ENCODE assay signal across 1 cellular context in the genomic region with DNA sequence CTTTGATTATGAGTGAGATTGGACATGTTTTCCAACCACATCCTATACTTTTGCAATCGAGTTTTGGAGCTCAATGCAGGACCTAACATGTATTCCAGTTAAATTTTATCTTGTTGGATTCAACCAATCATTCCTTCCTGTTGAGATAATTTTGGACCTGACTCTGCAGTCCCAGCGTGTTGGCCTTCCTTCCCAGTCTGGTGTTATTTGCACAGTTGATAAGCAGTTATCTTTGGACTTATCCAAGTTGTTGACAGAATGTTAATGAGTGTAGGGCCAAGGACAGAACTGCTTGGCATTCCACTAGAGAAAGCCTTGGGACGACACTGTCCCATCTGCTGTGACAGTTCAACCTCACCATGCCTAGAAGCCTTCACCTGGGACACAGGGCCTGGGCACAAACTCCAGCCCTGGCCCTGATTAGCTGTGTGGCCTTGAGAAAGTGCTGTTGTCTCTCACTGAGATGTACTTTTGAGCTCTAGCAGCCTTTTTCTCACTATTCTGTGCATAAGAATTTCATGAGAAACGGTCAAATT.
TF ChIP-seq lines count a peak whose summit lies in the region.

No MANE protein-coding gene starts in this region.

TF ChIP-seq in HepG2, 621 proteins besides CTCF, POLR2A, EP300 and RAD21 (continued from another document and continues in another):
- TF ChIP-seq, protein P1, sequence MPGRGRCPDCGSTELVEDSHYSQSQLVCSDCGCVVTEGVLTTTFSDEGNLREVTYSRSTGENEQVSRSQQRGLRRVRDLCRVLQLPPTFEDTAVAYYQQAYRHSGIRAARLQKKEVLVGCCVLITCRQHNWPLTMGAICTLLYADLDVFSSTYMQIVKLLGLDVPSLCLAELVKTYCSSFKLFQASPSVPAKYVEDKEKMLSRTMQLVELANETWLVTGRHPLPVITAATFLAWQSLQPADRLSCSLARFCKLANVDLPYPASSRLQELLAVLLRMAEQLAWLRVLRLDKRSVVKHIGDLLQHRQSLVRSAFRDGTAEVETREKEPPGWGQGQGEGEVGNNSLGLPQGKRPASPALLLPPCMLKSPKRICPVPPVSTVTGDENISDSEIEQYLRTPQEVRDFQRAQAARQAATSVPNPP (CRISPR knock-in tag; IDR thresholded peaks at IDR 0.05), result peak; percentile 51; the same call in 1 of the 2 replicates
- TF ChIP-seq, protein P2, sequence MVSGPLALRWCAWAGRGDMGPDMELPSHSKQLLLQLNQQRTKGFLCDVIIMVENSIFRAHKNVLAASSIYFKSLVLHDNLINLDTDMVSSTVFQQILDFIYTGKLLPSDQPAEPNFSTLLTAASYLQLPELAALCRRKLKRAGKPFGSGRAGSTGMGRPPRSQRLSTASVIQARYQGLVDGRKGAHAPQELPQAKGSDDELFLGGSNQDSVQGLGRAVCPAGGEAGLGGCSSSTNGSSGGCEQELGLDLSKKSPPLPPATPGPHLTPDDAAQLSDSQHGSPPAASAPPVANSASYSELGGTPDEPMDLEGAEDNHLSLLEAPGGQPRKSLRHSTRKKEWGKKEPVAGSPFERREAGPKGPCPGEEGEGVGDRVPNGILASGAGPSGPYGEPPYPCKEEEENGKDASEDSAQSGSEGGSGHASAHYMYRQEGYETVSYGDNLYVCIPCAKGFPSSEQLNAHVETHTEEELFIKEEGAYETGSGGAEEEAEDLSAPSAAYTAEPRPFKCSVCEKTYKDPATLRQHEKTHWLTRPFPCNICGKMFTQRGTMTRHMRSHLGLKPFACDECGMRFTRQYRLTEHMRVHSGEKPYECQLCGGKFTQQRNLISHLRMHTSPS (CRISPR knock-in tag; IDR thresholded peaks at IDR 0.05; ENCODE audit: low read depth), result peak; percentile 76
- peak; percentile 92 for TF ChIP-seq ZSCAN9 (CRISPR knock-in tag; IDR thresholded peaks at IDR 0.05; ENCODE audit: borderline replicate concordance)
- TF ChIP-seq, protein P3, sequence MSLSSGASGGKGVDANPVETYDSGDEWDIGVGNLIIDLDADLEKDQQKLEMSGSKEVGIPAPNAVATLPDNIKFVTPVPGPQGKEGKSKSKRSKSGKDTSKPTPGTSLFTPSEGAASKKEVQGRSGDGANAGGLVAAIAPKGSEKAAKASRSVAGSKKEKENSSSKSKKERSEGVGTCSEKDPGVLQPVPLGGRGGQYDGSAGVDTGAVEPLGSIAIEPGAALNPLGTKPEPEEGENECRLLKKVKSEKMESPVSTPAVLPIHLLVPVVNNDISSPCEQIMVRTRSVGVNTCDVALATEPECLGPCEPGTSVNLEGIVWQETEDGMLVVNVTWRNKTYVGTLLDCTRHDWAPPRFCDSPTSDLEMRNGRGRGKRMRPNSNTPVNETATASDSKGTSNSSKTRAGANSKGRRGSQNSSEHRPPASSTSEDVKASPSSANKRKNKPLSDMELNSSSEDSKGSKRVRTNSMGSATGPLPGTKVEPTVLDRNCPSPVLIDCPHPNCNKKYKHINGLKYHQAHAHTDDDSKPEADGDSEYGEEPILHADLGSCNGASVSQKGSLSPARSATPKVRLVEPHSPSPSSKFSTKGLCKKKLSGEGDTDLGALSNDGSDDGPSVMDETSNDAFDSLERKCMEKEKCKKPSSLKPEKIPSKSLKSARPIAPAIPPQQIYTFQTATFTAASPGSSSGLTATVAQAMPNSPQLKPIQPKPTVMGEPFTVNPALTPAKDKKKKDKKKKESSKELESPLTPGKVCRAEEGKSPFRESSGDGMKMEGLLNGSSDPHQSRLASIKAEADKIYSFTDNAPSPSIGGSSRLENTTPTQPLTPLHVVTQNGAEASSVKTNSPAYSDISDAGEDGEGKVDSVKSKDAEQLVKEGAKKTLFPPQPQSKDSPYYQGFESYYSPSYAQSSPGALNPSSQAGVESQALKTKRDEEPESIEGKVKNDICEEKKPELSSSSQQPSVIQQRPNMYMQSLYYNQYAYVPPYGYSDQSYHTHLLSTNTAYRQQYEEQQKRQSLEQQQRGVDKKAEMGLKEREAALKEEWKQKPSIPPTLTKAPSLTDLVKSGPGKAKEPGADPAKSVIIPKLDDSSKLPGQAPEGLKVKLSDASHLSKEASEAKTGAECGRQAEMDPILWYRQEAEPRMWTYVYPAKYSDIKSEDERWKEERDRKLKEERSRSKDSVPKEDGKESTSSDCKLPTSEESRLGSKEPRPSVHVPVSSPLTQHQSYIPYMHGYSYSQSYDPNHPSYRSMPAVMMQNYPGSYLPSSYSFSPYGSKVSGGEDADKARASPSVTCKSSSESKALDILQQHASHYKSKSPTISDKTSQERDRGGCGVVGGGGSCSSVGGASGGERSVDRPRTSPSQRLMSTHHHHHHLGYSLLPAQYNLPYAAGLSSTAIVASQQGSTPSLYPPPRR (CRISPR knock-in tag; IDR thresholded peaks at IDR 0.05; ENCODE audit: borderline replicate concordance), result peak; percentile 96
- TF ChIP-seq ZBTB20 (CRISPR knock-in tag; IDR thresholded peaks at IDR 0.05; ENCODE audit: borderline replicate concordance, low read depth), result 0 out of 2 replicates have a peak, but pooled peaks have one; percentile 33
- no peak for TF ChIP-seq MAFK (conservative IDR thresholded peaks at IDR 0.05 in 1 of 2, IDR thresholded peaks at IDR 0.05 in 1 of 2; ENCODE audit: low read length in 2 of 2)
- no peak for TF ChIP-seq PTBP1 (IDR thresholded peaks at IDR 0.05; ENCODE audit: low read depth, low read length, poor library complexity, severe bottlenecking)
- TF ChIP-seq SIX4 (CRISPR knock-in tag; IDR thresholded peaks at IDR 0.05), result 0 out of 2 replicates have a peak, but pooled peaks have one; percentile 26
- TF ChIP-seq PAWR (CRISPR knock-in tag; IDR thresholded peaks at IDR 0.05; ENCODE audit: borderline replicate concordance), result no peak
- no peak for TF ChIP-seq ATF7-NPFF (CRISPR knock-in tag; IDR thresholded peaks at IDR 0.05; ENCODE audit: low read depth)
- peak; percentile 61; the same call in 1 of the 2 replicates for TF ChIP-seq BRD4 (CRISPR knock-in tag; IDR thresholded peaks at IDR 0.05)
- TF ChIP-seq, protein P4, sequence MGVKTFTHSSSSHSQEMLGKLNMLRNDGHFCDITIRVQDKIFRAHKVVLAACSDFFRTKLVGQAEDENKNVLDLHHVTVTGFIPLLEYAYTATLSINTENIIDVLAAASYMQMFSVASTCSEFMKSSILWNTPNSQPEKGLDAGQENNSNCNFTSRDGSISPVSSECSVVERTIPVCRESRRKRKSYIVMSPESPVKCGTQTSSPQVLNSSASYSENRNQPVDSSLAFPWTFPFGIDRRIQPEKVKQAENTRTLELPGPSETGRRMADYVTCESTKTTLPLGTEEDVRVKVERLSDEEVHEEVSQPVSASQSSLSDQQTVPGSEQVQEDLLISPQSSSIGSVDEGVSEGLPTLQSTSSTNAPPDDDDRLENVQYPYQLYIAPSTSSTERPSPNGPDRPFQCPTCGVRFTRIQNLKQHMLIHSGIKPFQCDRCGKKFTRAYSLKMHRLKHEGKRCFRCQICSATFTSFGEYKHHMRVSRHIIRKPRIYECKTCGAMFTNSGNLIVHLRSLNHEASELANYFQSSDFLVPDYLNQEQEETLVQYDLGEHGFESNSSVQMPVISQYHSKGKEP (CRISPR knock-in tag; IDR thresholded peaks at IDR 0.05), result no peak
- TF ChIP-seq RXRB (CRISPR knock-in tag; IDR thresholded peaks at IDR 0.05; ENCODE audit: borderline replicate concordance), result peak; percentile 93
- peak; percentile 97 for TF ChIP-seq SALL1 (CRISPR knock-in tag; IDR thresholded peaks at IDR 0.05)
- no peak for TF ChIP-seq STAG1 (CRISPR knock-in tag; IDR thresholded peaks at IDR 0.05)
- no peak for TF ChIP-seq IKZF4 (CRISPR knock-in tag; IDR thresholded peaks at IDR 0.05; ENCODE audit: borderline replicate concordance, low read depth, not compliant biosample characterization)
- TF ChIP-seq GATAD2A (CRISPR knock-in tag; IDR thresholded peaks at IDR 0.05), result peak; percentile 99
- TF ChIP-seq, protein P5, sequence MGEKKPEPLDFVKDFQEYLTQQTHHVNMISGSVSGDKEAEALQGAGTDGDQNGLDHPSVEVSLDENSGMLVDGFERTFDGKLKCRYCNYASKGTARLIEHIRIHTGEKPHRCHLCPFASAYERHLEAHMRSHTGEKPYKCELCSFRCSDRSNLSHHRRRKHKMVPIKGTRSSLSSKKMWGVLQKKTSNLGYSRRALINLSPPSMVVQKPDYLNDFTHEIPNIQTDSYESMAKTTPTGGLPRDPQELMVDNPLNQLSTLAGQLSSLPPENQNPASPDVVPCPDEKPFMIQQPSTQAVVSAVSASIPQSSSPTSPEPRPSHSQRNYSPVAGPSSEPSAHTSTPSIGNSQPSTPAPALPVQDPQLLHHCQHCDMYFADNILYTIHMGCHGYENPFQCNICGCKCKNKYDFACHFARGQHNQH (CRISPR knock-in tag; IDR thresholded peaks at IDR 0.05), result peak; percentile 67; the same call in 1 of the 2 replicates
- peak; percentile 68 for TF ChIP-seq ERF (CRISPR knock-in tag; IDR thresholded peaks at IDR 0.05)
- TF ChIP-seq ZNF549 (CRISPR knock-in tag; IDR thresholded peaks at IDR 0.05), result no peak
- TF ChIP-seq SYNCRIP (IDR thresholded peaks at IDR 0.05; ENCODE audit: insufficient read depth, low read depth, low read length), result no peak
- TF ChIP-seq, protein P6, sequence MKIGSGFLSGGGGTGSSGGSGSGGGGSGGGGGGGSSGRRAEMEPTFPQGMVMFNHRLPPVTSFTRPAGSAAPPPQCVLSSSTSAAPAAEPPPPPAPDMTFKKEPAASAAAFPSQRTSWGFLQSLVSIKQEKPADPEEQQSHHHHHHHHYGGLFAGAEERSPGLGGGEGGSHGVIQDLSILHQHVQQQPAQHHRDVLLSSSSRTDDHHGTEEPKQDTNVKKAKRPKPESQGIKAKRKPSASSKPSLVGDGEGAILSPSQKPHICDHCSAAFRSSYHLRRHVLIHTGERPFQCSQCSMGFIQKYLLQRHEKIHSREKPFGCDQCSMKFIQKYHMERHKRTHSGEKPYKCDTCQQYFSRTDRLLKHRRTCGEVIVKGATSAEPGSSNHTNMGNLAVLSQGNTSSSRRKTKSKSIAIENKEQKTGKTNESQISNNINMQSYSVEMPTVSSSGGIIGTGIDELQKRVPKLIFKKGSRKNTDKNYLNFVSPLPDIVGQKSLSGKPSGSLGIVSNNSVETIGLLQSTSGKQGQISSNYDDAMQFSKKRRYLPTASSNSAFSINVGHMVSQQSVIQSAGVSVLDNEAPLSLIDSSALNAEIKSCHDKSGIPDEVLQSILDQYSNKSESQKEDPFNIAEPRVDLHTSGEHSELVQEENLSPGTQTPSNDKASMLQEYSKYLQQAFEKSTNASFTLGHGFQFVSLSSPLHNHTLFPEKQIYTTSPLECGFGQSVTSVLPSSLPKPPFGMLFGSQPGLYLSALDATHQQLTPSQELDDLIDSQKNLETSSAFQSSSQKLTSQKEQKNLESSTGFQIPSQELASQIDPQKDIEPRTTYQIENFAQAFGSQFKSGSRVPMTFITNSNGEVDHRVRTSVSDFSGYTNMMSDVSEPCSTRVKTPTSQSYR (CRISPR knock-in tag; IDR thresholded peaks at IDR 0.05; ENCODE audit: borderline replicate concordance), result peak; percentile 64; the same call in 1 of the 2 replicates
- TF ChIP-seq, protein P7, sequence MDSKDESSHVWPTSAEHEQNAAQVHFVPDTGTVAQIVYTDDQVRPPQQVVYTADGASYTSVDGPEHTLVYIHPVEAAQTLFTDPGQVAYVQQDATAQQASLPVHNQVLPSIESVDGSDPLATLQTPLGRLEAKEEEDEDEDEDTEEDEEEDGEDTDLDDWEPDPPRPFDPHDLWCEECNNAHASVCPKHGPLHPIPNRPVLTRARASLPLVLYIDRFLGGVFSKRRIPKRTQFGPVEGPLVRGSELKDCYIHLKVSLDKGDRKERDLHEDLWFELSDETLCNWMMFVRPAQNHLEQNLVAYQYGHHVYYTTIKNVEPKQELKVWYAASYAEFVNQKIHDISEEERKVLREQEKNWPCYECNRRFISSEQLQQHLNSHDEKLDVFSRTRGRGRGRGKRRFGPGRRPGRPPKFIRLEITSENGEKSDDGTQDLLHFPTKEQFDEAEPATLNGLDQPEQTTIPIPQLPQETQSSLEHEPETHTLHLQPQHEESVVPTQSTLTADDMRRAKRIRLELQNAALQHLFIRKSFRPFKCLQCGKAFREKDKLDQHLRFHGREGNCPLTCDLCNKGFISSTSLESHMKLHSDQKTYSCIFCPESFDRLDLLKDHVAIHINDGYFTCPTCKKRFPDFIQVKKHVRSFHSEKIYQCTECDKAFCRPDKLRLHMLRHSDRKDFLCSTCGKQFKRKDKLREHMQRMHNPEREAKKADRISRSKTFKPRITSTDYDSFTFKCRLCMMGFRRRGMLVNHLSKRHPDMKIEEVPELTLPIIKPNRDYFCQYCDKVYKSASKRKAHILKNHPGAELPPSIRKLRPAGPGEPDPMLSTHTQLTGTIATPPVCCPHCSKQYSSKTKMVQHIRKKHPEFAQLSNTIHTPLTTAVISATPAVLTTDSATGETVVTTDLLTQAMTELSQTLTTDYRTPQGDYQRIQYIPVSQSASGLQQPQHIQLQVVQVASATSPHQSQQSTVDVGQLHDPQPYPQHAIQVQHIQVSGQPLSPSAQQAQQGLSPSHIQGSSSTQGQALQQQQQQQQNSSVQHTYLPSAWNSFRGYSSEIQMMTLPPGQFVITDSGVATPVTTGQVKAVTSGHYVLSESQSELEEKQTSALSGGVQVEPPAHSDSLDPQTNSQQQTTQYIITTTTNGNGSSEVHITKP (CRISPR knock-in tag; IDR thresholded peaks at IDR 0.05; ENCODE audit: low read depth), result peak; percentile 80
- TF ChIP-seq, protein P8, sequence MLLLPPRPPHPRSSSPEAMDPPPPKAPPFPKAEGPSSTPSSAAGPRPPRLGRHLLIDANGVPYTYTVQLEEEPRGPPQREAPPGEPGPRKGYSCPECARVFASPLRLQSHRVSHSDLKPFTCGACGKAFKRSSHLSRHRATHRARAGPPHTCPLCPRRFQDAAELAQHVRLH (CRISPR knock-in tag; IDR thresholded peaks at IDR 0.05; ENCODE audit: borderline replicate concordance, low read depth), result no peak
- no peak; the same call in 1 of the 2 replicates for TF ChIP-seq ZNF143 (CRISPR knock-in tag; IDR thresholded peaks at IDR 0.05)
- no peak for TF ChIP-seq RAD51 (IDR thresholded peaks at IDR 0.05; ENCODE audit: borderline replicate concordance)
- TF ChIP-seq ZFP90 (CRISPR knock-in tag; IDR thresholded peaks at IDR 0.05; ENCODE audit: borderline replicate concordance), result no peak; the same call in 1 of the 2 replicates
- TF ChIP-seq, protein P9, sequence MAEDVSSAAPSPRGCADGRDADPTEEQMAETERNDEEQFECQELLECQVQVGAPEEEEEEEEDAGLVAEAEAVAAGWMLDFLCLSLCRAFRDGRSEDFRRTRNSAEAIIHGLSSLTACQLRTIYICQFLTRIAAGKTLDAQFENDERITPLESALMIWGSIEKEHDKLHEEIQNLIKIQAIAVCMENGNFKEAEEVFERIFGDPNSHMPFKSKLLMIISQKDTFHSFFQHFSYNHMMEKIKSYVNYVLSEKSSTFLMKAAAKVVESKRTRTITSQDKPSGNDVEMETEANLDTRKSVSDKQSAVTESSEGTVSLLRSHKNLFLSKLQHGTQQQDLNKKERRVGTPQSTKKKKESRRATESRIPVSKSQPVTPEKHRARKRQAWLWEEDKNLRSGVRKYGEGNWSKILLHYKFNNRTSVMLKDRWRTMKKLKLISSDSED (CRISPR knock-in tag; IDR thresholded peaks at IDR 0.05), result no peak
- no peak for TF ChIP-seq MYNN (CRISPR knock-in tag; IDR thresholded peaks at IDR 0.05; ENCODE audit: low read depth)
- TF ChIP-seq ZNF501 (CRISPR knock-in tag; IDR thresholded peaks at IDR 0.05), result peak; percentile 47; the same call in 1 of the 2 replicates
- no peak for TF ChIP-seq ZNF101 (CRISPR knock-in tag; IDR thresholded peaks at IDR 0.05; ENCODE audit: borderline replicate concordance, low read depth)
- TF ChIP-seq ZNF678 (CRISPR knock-in tag; IDR thresholded peaks at IDR 0.05), result no peak
- 0 out of 2 replicates have a peak, but pooled peaks have one; percentile 52 for TF ChIP-seq ZNF160 (CRISPR knock-in tag; IDR thresholded peaks at IDR 0.05)
- TF ChIP-seq CEBPB (IDR thresholded peaks at IDR 0.05; ENCODE audit: borderline replicate concordance, low read depth, low read length), result no peak
- TF ChIP-seq PHB2 (IDR thresholded peaks at IDR 0.05; ENCODE audit: partially characterized antibody), result no peak
